Comparison of ENCODE assay signal across 11 cellular contexts in the genomic region with DNA sequence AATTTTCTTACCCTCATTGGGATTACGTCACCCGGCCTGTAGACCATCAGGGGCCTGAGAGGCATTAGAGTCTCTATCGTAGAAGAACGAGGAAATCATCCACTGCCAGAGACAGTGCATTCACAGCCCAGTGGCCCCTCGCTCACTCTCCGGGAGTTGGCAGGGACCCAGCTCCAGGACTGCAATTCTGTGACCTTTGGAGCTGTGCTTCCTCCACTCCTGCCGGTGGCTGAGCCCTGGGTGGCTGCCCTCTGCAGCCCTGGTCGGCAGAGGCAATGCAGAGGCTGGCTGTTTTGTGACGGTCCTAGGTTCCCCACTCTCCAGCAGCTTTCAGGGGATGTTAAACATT. TPM values are rescaled to one million over a fixed set of nuclear protein-coding genes. Genes with fewer than 3 reads are reported as not detected.
DNase-seq lines count a peak whose midpoint lies in the region; ATAC-seq and TF ChIP-seq lines count a peak whose summit lies in the region.
"Had no signal": no experiment of that assay in that cellular context is flagged by ENCODE, and none has a peak within 500 bp of the region (broad histone marks: within the 10 kb centered on the region; RNA-seq: fewer than 3 reads in every experiment).

No MANE protein-coding gene starts in this region.

- CTCF ChIA-PET in PC-3 (lab: Charles Lee) = no interaction called here

- peaks cover 25% of the 10 kb centered on the region; the same call in 1 of the 2 replicates for H3K36me3 ChIP-seq in PC-3 (ENCODE audit: low read depth, low read length)
- no peaks in the 10 kb centered on the region for H3K36me3 ChIP-seq in hepatocyte (replicated peaks; ENCODE audit: insufficient read depth, low read depth)
- no peaks in the 10 kb centered on the region for H3K36me3 ChIP-seq in sigmoid colon

- TF ChIP-seq POLR2A in sigmoid colon (IDR thresholded peaks at IDR 0.05) = no peak

- no peak for TF ChIP-seq EP300 in sigmoid colon (IDR thresholded peaks at IDR 0.05)

- H3K79me2 ChIP-seq in PC-3 (ENCODE audit: low read length) (peaks cover 7% of the 10 kb centered on the region; the same call in 1 of the 2 replicates), hepatocyte (peaks cover 39% of the 10 kb centered on the region)

- 40% methylated on average over 9 of the region's 9 CpGs for WGBS in hepatocyte (ENCODE audit: low lambda C conversion rate, missing lambda C conversion rate)
- WGBS in sigmoid colon, 2 donors = 8 to 48% methylated on average over 9 of the region's 9 CpGs

- H3K4me3 ChIP-seq in PC-3 (ENCODE audit: low read length) = no peak overlapping the region
- no peak overlapping the region for H3K4me3 ChIP-seq in hepatocyte
- no peak overlapping the region for H3K4me3 ChIP-seq in sigmoid colon
- H3K4me3 ChIP-seq: lung, SK-N-MC had no signal

- H3F3A ChIP-seq in PC-3 (ENCODE audit: low read length, unreplicated experiment) = no peaks in the 10 kb centered on the region

- H3K9me2 ChIP-seq in PC-3 (replicated peaks; ENCODE audit: low read length) (no peaks in the 10 kb centered on the region), hepatocyte (replicated peaks; ENCODE audit: insufficient read depth) (no peaks in the 10 kb centered on the region)

- DNase-seq in HuH-7.5 (ENCODE audit: low spot score) (peak; percentile 90), PC-3 (no peak), hepatocyte (ENCODE audit: low spot score) (peak; percentile 77), sigmoid colon (peak; percentile 66), amygdala (lab: John Stamatoyannopoulos, UW) (no peak), ureter (ENCODE audit: low spot score) (no peak), middle frontal gyrus (ENCODE audit: extremely low spot score, low spot score) (no peak)
- DNase-seq: NCI-H187 treated with DMSO at 0.1 percent for 48 hours; stimulated activated CD4-positive, alpha-beta T cell treated with anti-CD3 and anti-CD28 coated beads, Interleukin-15, amount 100 ng/mL, for 24 hours had no signal

- ATAC-seq in PC-3 = no peak

- H3K4me2 ChIP-seq in PC-3 (ENCODE audit: low read length) (no peak overlapping the region), hepatocyte (peak overlapping the region; percentile 70)

- no peaks in the 10 kb centered on the region for H3K27me3 ChIP-seq in PC-3 (ENCODE audit: low read length)
- no peaks in the 10 kb centered on the region for H3K27me3 ChIP-seq in hepatocyte
- no peaks in the 10 kb centered on the region for H3K27me3 ChIP-seq in sigmoid colon

- H3K9ac ChIP-seq in PC-3 (ENCODE audit: low read length) = no peak overlapping the region

- POLR2A ChIA-PET in PC-3 (lab: Charles Lee; ENCODE audit: unreplicated experiment) = no interaction called here

- TSS peak; percentile 20 for BruUV-seq in PC-3 (replicated peaks; lab: Mats Ljungman, UMichigan)

- H3K4me1 ChIP-seq in PC-3 (ENCODE audit: insufficient read depth, low read length) (peaks cover 20% of the 10 kb centered on the region), hepatocyte (ENCODE audit: insufficient read depth) (peaks cover 40% of the 10 kb centered on the region), sigmoid colon (peaks cover 0 to 30% (median 27%) of the 10 kb centered on the region in 4 donors)

- H3K27ac ChIP-seq in PC-3 (ENCODE audit: low read length) (no peak overlapping the region), hepatocyte (peak overlapping the region; percentile 96), sigmoid colon (peak overlapping the region in 2 of 4 donors; percentile 75 to 78)
- H3K27ac ChIP-seq: SK-N-MC had no signal

- H3K9me3 ChIP-seq in PC-3 (ENCODE audit: low read length) (no peaks in the 10 kb centered on the region), hepatocyte (ENCODE audit: low read depth) (no peaks in the 10 kb centered on the region), sigmoid colon (no peaks in the 10 kb centered on the region)

- TF ChIP-seq CTCF in PC-3 (conservative IDR thresholded peaks at IDR 0.05; ENCODE audit: low read depth, low read length) (no peak), hepatocyte (IDR thresholded peaks at IDR 0.05; ENCODE audit: poor library complexity) (no peak), sigmoid colon (IDR thresholded peaks at IDR 0.05) (no peak)

- H4K20me1 ChIP-seq in PC-3 (ENCODE audit: low read length) (no peaks in the 10 kb centered on the region), hepatocyte (ENCODE audit: insufficient read depth, poor library complexity, severe bottlenecking) (no peaks in the 10 kb centered on the region)

- H2AFZ ChIP-seq in PC-3 (ENCODE audit: low read length) = no peak overlapping the region
- no peak overlapping the region for H2AFZ ChIP-seq in hepatocyte

- intact Hi-C loops in PC-3 (cut with micrococcal nuclease) = no loop called here
- intact Hi-C loops in sigmoid colon (cut with DNase I) = loop anchor here (10.0 kb wide), 1 partner anchor 382 kb away; no protein-coding TSS in a partner anchor

RNA-seq across cellular contexts. Expression of gene SLC37A1, which starts 12.7 kb away (rescaled TPM):
- 34.2 and 38.3 TPM in 2 replicates for total RNA-seq in PC-3 (2014; rRNA removed)
- 13.1 and 17.9 TPM in 2 replicates for total RNA-seq in hepatocyte
- polyA plus RNA-seq in hepatocyte = 18.5 and 26.9 TPM in 2 replicates
- total RNA-seq in sigmoid colon = 1 to 10 TPM; 2.3 to 7.8 (median 5.0) TPM
- 10 to 100 TPM; 21.0 to 98.5 (median 31.2) TPM for polyA plus RNA-seq in sigmoid colon
- 48.0 TPM for total RNA-seq in ureter

RNA-seq across cellular contexts. Expression of gene RSPH1, which starts 30.3 kb away (rescaled TPM):
- total RNA-seq in PC-3 (2014; rRNA removed) (0.51 and 0.98 TPM in 2 replicates), hepatocyte (0.60 and 1.3 TPM in 2 replicates), sigmoid colon (1 to 10 TPM in 2 of 4 donors, not detected in 2; 1.2 TPM), ureter (7.8 TPM)
- polyA plus RNA-seq in hepatocyte (1.8 and 3.0 TPM in 2 replicates), sigmoid colon (10 to 100 TPM in 1 of 3 donors, 1 to 10 TPM in 2; 3.0 to 13.4 (median 8.8) TPM)

Comparison
In these comparisons a context has a peak if more than half of its experiments do, and no peak if none do; other contexts are left out.
1. DNase-seq: peak in HuH-7.5 (single experiment), hepatocyte (single experiment) and sigmoid colon (single experiment); none in PC-3 (single experiment), amygdala (0 of 56), ureter (single experiment) and middle frontal gyrus (single experiment).